In genomic region chrX:56232221-56233082, GRCh38 we compare ENCODE assay signal across 9 cellular contexts. TPM values are rescaled to one million over a fixed set of nuclear protein-coding genes. Genes with fewer than 3 reads are reported as not detected.
DNase-seq lines count a peak whose midpoint lies in the region; ATAC-seq and TF ChIP-seq lines count a peak whose summit lies in the region.
"Had no signal": no experiment of that assay in that cellular context is flagged by ENCODE, and none has a peak within 500 bp of the region (broad histone marks: within the 10 kb centered on the region; RNA-seq: fewer than 3 reads in every experiment).

Gene KLF8 (plus strand): TSS chrX:56232356. CDS start chrX:56233335, 979 bp downstream.

- ATAC-seq in Right ventricle myocardium inferior (peak; percentile 79), HG03159 (IDR thresholded peaks at IDR 0.05; ENCODE audit: unreplicated experiment) (peak; percentile 67)
- peak; percentile 84 for ATAC-seq in activated CD4-positive, alpha-beta T cell treated with anti-CD3 and anti-CD28 coated beads for 36 hours

- 0% methylated on average over 2 to 33 of the region's 38 CpGs for WGBS in endodermal cell (ENCODE audit: insufficient coverage in 1 of 2, insufficient read length in 1 of 2), 2 experiments
- 30% methylated on average over 38 of the region's 38 CpGs for WGBS in suprapubic skin

- no peaks in the 10 kb centered on the region for H3K27me3 Mint-ChIP-seq in activated CD4-positive, alpha-beta T cell treated with anti-CD3 and anti-CD28 coated beads for 36 hours
- H3K27me3 Mint-ChIP-seq in endodermal cell (ENCODE audit: insufficient read depth): no peaks in the 10 kb centered on the region

- no peak for TF ChIP-seq EP300 in suprapubic skin (IDR thresholded peaks at IDR 0.05)

- H3K9ac ChIP-seq in endodermal cell (ENCODE audit: extremely low read depth, low read length, poor library complexity, severe bottlenecking) (peak within 1 kb of the TSS; percentile 71), muscle layer of colon (ENCODE audit: low read length) (peak within 1 kb of the TSS; percentile 63)

- H3K27ac ChIP-seq in endodermal cell (ENCODE audit: low read depth, low read length) (no peak within 1 kb of the TSS), muscle layer of colon (ENCODE audit: low read depth, low read length) (peak within 1 kb of the TSS; percentile 80), suprapubic skin (peak within 1 kb of the TSS; percentile 87)
- H3K27ac ChIP-seq: C4-2B had no signal

- POLR2A ChIA-PET in activated CD4-positive, alpha-beta T cell treated with anti-CD3 and anti-CD28 coated beads for 36 hours (lab: Charles Lee): no interaction called here

- H3K4me1 Mint-ChIP-seq in activated CD4-positive, alpha-beta T cell treated with anti-CD3 and anti-CD28 coated beads for 36 hours: peaks cover 20% of the 10 kb centered on the region
- H3K4me1 Mint-ChIP-seq in endodermal cell: peaks cover 14% of the 10 kb centered on the region

- H3K9me3 Mint-ChIP-seq in activated CD4-positive, alpha-beta T cell treated with anti-CD3 and anti-CD28 coated beads for 36 hours (ENCODE audit: low read depth): no peaks in the 10 kb centered on the region
- H3K9me3 Mint-ChIP-seq in endodermal cell: peaks cover 27% of the 10 kb centered on the region

- H3K27ac Mint-ChIP-seq in activated CD4-positive, alpha-beta T cell treated with anti-CD3 and anti-CD28 coated beads for 36 hours: peak within 1 kb of the TSS; percentile 60
- peak within 1 kb of the TSS; percentile 90 for H3K27ac Mint-ChIP-seq in endodermal cell

- H3K4me3 ChIP-seq in endodermal cell (ENCODE audit: low read length): peak within 1 kb of the TSS; percentile 91
- peak within 1 kb of the TSS; percentile 54 to 62 for H3K4me3 ChIP-seq in muscle layer of colon (ENCODE audit: low read depth in 1 of 2, low read length in 2 of 2)
- H3K4me3 ChIP-seq in suprapubic skin: peak within 1 kb of the TSS; percentile 55

- H3K36me3 Mint-ChIP-seq in activated CD4-positive, alpha-beta T cell treated with anti-CD3 and anti-CD28 coated beads for 36 hours (ENCODE audit: low read depth): no peaks in the 10 kb centered on the region
- peaks cover 7% of the 10 kb centered on the region for H3K36me3 Mint-ChIP-seq in endodermal cell (ENCODE audit: low read depth)

- DNase-seq in Right ventricle myocardium inferior (ENCODE audit: missing footprints): peak; percentile 64
- no peak for DNase-seq in cardiac septum (ENCODE audit: low spot score)
- DNase-seq in activated CD4-positive, alpha-beta T cell treated with anti-CD3 and anti-CD28 coated beads for 36 hours: peak; percentile 70
- DNase-seq in endodermal cell: peak; percentile 86
- DNase-seq in suprapubic skin (ENCODE audit: low spot score in 2 of 2): peak; percentile 71 to 77
- DNase-seq in NCI-H524 (lab: John Stamatoyannopoulos, UW): no peak

- CTCF ChIA-PET in activated CD4-positive, alpha-beta T cell treated with anti-CD3 and anti-CD28 coated beads for 36 hours (lab: Charles Lee): interaction anchor here (0.6 to 1.6 kb wide), 6 partner anchors 10 to 586 kb away, joined by 3 to 5 read pairs (median 3); no protein-coding TSS in a partner anchor

- H3K9me3 ChIP-seq in endodermal cell (ENCODE audit: control insufficient read depth, low read length): no peaks in the 10 kb centered on the region
- no peaks in the 10 kb centered on the region for H3K9me3 ChIP-seq in muscle layer of colon (ENCODE audit: low read length)
- no peaks in the 10 kb centered on the region for H3K9me3 ChIP-seq in suprapubic skin

- H3K4me3 Mint-ChIP-seq in activated CD4-positive, alpha-beta T cell treated with anti-CD3 and anti-CD28 coated beads for 36 hours: peak within 1 kb of the TSS; percentile 70
- H3K4me3 Mint-ChIP-seq in endodermal cell: peak within 1 kb of the TSS; percentile 81

- H3K4me1 ChIP-seq in endodermal cell (ENCODE audit: control insufficient read depth, insufficient read depth, low read length) (no peaks in the 10 kb centered on the region), muscle layer of colon (ENCODE audit: insufficient read depth, low read length) (peaks cover 10% of the 10 kb centered on the region), suprapubic skin (peaks cover 45% of the 10 kb centered on the region)

- intact Hi-C loops in Right ventricle myocardium inferior (cut with DNase I) (loop anchor here (10.0 kb wide), 1 partner anchor 1098 kb away; no protein-coding TSS in a partner anchor), cardiac septum (cut with DNase I) (loop anchor here (5.0 to 10.0 kb wide), 2 partner anchors 325 to 518 kb away; partner anchors contain the start of gene RRAGB)
- intact Hi-C loops in activated CD4-positive, alpha-beta T cell treated with anti-CD3 and anti-CD28 coated beads for 36 hours (cut with DNase I, micrococcal nuclease): loop anchor here (2.0 to 5.0 kb wide), 2 partner anchors 324 to 515 kb away; partner anchors contain the start of gene RRAGB (in 1 of the 2)

- H3K36me3 ChIP-seq in endodermal cell (ENCODE audit: control insufficient read depth, insufficient read depth, low read length): peaks cover 23% of the 10 kb centered on the region
- no peaks in the 10 kb centered on the region for H3K36me3 ChIP-seq in muscle layer of colon (ENCODE audit: insufficient read depth, low read length)
- no peaks in the 10 kb centered on the region for H3K36me3 ChIP-seq in suprapubic skin

- no peak for TF ChIP-seq POLR2A in suprapubic skin (IDR thresholded peaks at IDR 0.05)

- no peak for TF ChIP-seq CTCF in endodermal cell (conservative IDR thresholded peaks at IDR 0.05)
- no peak for TF ChIP-seq CTCF in suprapubic skin (IDR thresholded peaks at IDR 0.05)

- no peaks in the 10 kb centered on the region for H3K27me3 ChIP-seq in endodermal cell (ENCODE audit: control insufficient read depth, insufficient read depth, low read length, poor library complexity, severe bottlenecking)
- peaks cover 3 to 23% of the 10 kb centered on the region in 2 donors for H3K27me3 ChIP-seq in muscle layer of colon (ENCODE audit: control insufficient read depth in 1 of 2, insufficient read depth in 2 of 2, low read length in 2 of 2)
- no peaks in the 10 kb centered on the region for H3K27me3 ChIP-seq in suprapubic skin

RNA-seq across cellular contexts. Expression of gene KLF8, which starts in this region (rescaled TPM):
- total RNA-seq in Right ventricle myocardium inferior (3.1 TPM), cardiac septum (3.6 TPM), endodermal cell (100 to 1,000 TPM in 1 of 2 donors, 10 to 100 TPM in 1; 62.6 to 110 TPM), suprapubic skin (100 to 1,000 TPM in 1 of 4 donors, 10 to 100 TPM in 3; 52.9 to 181 (median 57.0) TPM)
- total RNA-seq in activated CD4-positive, alpha-beta T cell treated with anti-CD3 and anti-CD28 coated beads for 36 hours: 1 to 10 TPM; 4.9 to 5.4 TPM
- 27.9 TPM for polyA plus RNA-seq in endodermal cell (2013, experiment 1 of 2)
- polyA plus RNA-seq in endodermal cell (2013, experiment 2 of 2): 37.7 TPM

Comparison
In these comparisons a context has a peak if more than half of its experiments do, and no peak if none do; other contexts are left out.
1. RNA of gene KLF8 (total RNA-seq): 62.6 to 110 TPM in endodermal cell and 52.9 to 181 TPM in suprapubic skin; 4.9 to 5.4 TPM in activated CD4-positive, alpha-beta T cell treated with anti-CD3 and anti-CD28 coated beads for 36 hours, 3.6 TPM in cardiac septum (single experiment) and 3.1 TPM in Right ventricle myocardium inferior (single experiment); every median in the first group is over 4 times any median in the second.
2. DNase-seq: peak in Right ventricle myocardium inferior (single experiment), activated CD4-positive, alpha-beta T cell treated with anti-CD3 and anti-CD28 coated beads for 36 hours (single experiment), endodermal cell (single experiment) and suprapubic skin (2 of 2); none in cardiac septum (single experiment) and NCI-H524 (0 of 2).
3. Peak in every context shown above with its lines, with median percentiles within 50 percentile points of each other: ATAC-seq and H3K4me3 ChIP-seq.